Comparison of ENCODE assay signal across 18 cellular contexts in the genomic region with DNA sequence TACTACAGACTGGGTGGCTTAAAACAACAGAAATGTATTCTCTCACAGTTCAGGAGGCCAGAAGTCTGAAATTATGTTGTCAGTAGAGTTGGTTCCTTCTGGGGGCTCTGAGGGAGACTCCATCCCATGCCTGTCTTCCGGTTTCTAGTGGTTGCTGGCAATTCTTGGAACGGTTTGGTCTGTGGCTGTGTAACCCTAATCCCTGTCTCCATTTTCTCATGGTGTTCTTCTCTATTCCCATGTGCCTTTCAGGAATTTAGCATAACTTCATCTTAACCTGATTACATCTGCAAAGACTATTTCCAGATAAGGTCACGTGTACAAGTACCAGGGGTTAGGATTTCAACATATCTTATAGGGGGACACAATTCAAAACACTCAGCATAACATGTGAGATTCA.
DNase-seq lines count a peak whose midpoint lies in the region; ATAC-seq, FAIRE-seq and TF ChIP-seq lines count a peak whose summit lies in the region.
"Had no signal": no experiment of that assay in that cellular context is flagged by ENCODE, and none has a peak within 500 bp of the region (broad histone marks: within the 10 kb centered on the region; RNA-seq: fewer than 3 reads in every experiment).

No MANE protein-coding gene starts in this region.

- peak overlapping the region; percentile 5 for H2AFZ ChIP-seq in keratinocyte (ENCODE audit: control insufficient read depth, low read length)

- ATAC-seq in HG03039 (IDR thresholded peaks at IDR 0.05; ENCODE audit: unreplicated experiment) = no peak

- no peaks in the 10 kb centered on the region for H3K9me3 Mint-ChIP-seq in HFFc6

- intact Hi-C loops in lower leg skin (cut with DNase I; ENCODE audit: low total_unique reads) = no loop called here

- no peaks in the 10 kb centered on the region for H3K36me3 Mint-ChIP-seq in HFFc6 (ENCODE audit: low read depth)

- no peaks in the 10 kb centered on the region for H3K9me1 ChIP-seq in keratinocyte (ENCODE audit: control insufficient read depth, extremely low read depth, insufficient read depth, low read length)

- H3K4me1 ChIP-seq in keratinocyte (ENCODE audit: control insufficient read depth, extremely low read depth, insufficient read depth, low read length) (peaks cover 13% of the 10 kb centered on the region), BE2C (no peaks in the 10 kb centered on the region)
- H3K4me1 ChIP-seq: Caco-2, SJCRH30 had no signal

- dilution Hi-C loops in keratinocyte (cut with MboI; ENCODE audit: extremely low pct_ligation_motif_present, low sequenced_read_pairs) = no loop called here

- H3K79me2 ChIP-seq in keratinocyte (ENCODE audit: control insufficient read depth, insufficient read depth, low read length) = no peaks in the 10 kb centered on the region

- H3K27ac ChIP-seq in brain microvascular endothelial cell (peak overlapping the region; percentile 84), keratinocyte (ENCODE audit: control insufficient read depth, insufficient read depth, low read length) (peak overlapping the region; percentile 45)
- H3K27ac ChIP-seq: C4-2B, RWPE1, SJCRH30 had no signal

- in situ Hi-C loops in brain microvascular endothelial cell (cut with HindIII; ENCODE audit: low pct_ligation_motif_present, low sequenced_read_pairs) = no loop called here

- DNase-seq in HFFc6 = no peak
- DNase-seq in brain microvascular endothelial cell = peak; percentile 44
- DNase-seq in keratinocyte (ENCODE audit: low read depth, low spot score) = no peak
- no peak for DNase-seq in urothelium cell line (ENCODE audit: low spot score)
- DNase-seq in BE2C = no peak
- no peak for DNase-seq in lower leg skin (ENCODE audit: low spot score in 2 of 2)
- DNase-seq: Caco-2; Karpas-422; MM.1S; NCI-H1092 treated with DMSO at 0.1 percent for 48 hours; NCI-H1694; NCI-H2107; NCI-H526 treated with DMSO at 0.1 percent for 48 hours; NK-92 treated with Interleukin-12 subunit alpha and Interleukin-12 subunit beta, amount 100 ng/mL, for 24 hours; SJCRH30 had no signal

- H3K36me3 ChIP-seq in brain microvascular endothelial cell (replicated peaks) (no peaks in the 10 kb centered on the region), keratinocyte (ENCODE audit: control insufficient read depth in 2 of 2, extremely low read depth in 1 of 2, insufficient read depth in 2 of 2, low read length in 2 of 2) (no peaks in the 10 kb centered on the region), BE2C (no peaks in the 10 kb centered on the region)
- H3K36me3 ChIP-seq: SJCRH30 had no signal

- peak; percentile 5 for FAIRE-seq in keratinocyte (lab: Jason Lieb, UNC)
- FAIRE-seq in urothelium cell line (lab: Jason Lieb, UNC) = peak; percentile 73

- H3K9ac ChIP-seq in keratinocyte (ENCODE audit: control insufficient read depth, extremely low read depth, insufficient read depth, low read length) = no peak overlapping the region

- no peaks in the 10 kb centered on the region for H4K20me1 ChIP-seq in keratinocyte (ENCODE audit: control insufficient read depth, extremely low read depth, insufficient read depth, low read length)

- H3K4me1 Mint-ChIP-seq in HFFc6 (ENCODE audit: low read depth) = peaks cover 20% of the 10 kb centered on the region

- TF ChIP-seq CTCF in HFFc6 (IDR thresholded peaks at IDR 0.05) (no peak), brain microvascular endothelial cell (IDR thresholded peaks at IDR 0.05; ENCODE audit: low read depth, low read length, missing control alignments) (no peak), keratinocyte (optimal IDR thresholded peaks at IDR 0.05 in 1 of 3, IDR thresholded peaks at IDR 0.05 in 1 of 3, conservative IDR thresholded peaks at IDR 0.05 in 1 of 3; ENCODE audit: extremely low read depth in 1 of 3, insufficient read depth in 2 of 3, low read length in 3 of 3) (no peak), BE2C (IDR thresholded peaks at IDR 0.05; ENCODE audit: low read depth, low read length) (no peak), lower leg skin (IDR thresholded peaks at IDR 0.05) (no peak)

- H3K4me3 ChIP-seq in brain microvascular endothelial cell (ENCODE audit: low read depth, low read length) (no peak overlapping the region), keratinocyte (ENCODE audit: control insufficient read depth in 2 of 3, extremely low read depth in 1 of 3, insufficient read depth in 2 of 3, low read depth in 1 of 3, low read length in 3 of 3) (no peak overlapping the region), BE2C (ENCODE audit: low read depth, low read length) (no peak overlapping the region), lower leg skin (ENCODE audit: low read depth, poor library complexity, severe bottlenecking) (no peak overlapping the region)
- H3K4me3 ChIP-seq: SJCRH30 had no signal

- H3K4me3 Mint-ChIP-seq in HFFc6 = no peak overlapping the region

- H3K27me3 Mint-ChIP-seq in HFFc6 (ENCODE audit: insufficient read depth) = peaks cover 29% of the 10 kb centered on the region

- 66 to 87% methylated on average over 3 of the region's 3 CpGs for WGBS in lower leg skin, 2 donors

- H3K27me3 ChIP-seq in brain microvascular endothelial cell (replicated peaks) (no peaks in the 10 kb centered on the region), keratinocyte (ENCODE audit: control insufficient read depth, extremely low read depth, insufficient read depth, low read length) (peaks cover 13% of the 10 kb centered on the region), BE2C (peaks cover 6% of the 10 kb centered on the region; the same call in 1 of the 2 replicates)
- H3K27me3 ChIP-seq: SJCRH30 had no signal

- H3K9me3 ChIP-seq in keratinocyte (ENCODE audit: control insufficient read depth, low read depth, low read length) (no peaks in the 10 kb centered on the region), BE2C (no peaks in the 10 kb centered on the region; the same call in 1 of the 2 replicates)
- H3K9me3 ChIP-seq: Caco-2, SJCRH30 had no signal

- no peak for TF ChIP-seq POLR2A in lower leg skin (IDR thresholded peaks at IDR 0.05)

- H3K27ac Mint-ChIP-seq in HFFc6 = peak overlapping the region; percentile 31; the same call in 1 of the 2 replicates

- peak overlapping the region; percentile 31 for H3K4me2 ChIP-seq in keratinocyte (ENCODE audit: control insufficient read depth, extremely low read depth, insufficient read depth, low read depth, low read length)
